Comparison of ENCODE assay signal across 8 cellular contexts in genomic region chr10:14952851-14953451, GRCh38. TPM values are rescaled to one million over a fixed set of nuclear protein-coding genes. Genes with fewer than 3 reads are reported as not detected.
DNase-seq lines count a peak whose midpoint lies in the region; ATAC-seq and TF ChIP-seq lines count a peak whose summit lies in the region.

No MANE protein-coding gene starts in this region.

- TF ChIP-seq CTCF in fibroblast of the aortic adventitia (IDR thresholded peaks at IDR 0.05; ENCODE audit: insufficient read depth, low read length) = peak; percentile 30
- TF ChIP-seq CTCF in gastrocnemius medialis (IDR thresholded peaks at IDR 0.05 in 4 of 5, conservative IDR thresholded peaks at IDR 0.05 in 1 of 5) = no peak
- TF ChIP-seq CTCF in GM13976 (IDR thresholded peaks at IDR 0.05; ENCODE audit: borderline replicate concordance, control extremely low read depth, extremely low read depth, insufficient read depth, missing control alignments) = no peak

- H3K36me3 ChIP-seq in gastrocnemius medialis = peaks cover 0 to 9% of the 10 kb centered on the region in 2 donors

- peak overlapping the region; percentile 83 to 90 (median 84) for H3K27ac ChIP-seq in gastrocnemius medialis

- peak overlapping the region; percentile 91 for H3K4me3 ChIP-seq in fibroblast of the aortic adventitia (ENCODE audit: low read depth, low read length)
- peak overlapping the region; percentile 79 to 92 (median 85) for H3K4me3 ChIP-seq in gastrocnemius medialis

- no peak for TF ChIP-seq POLR2A in gastrocnemius medialis (IDR thresholded peaks at IDR 0.05)

- in situ Hi-C loops in gastrocnemius medialis (cut with MboI; ENCODE audit: low sequenced_read_pairs in 4 of 4) = loop anchor here in 3 of 4 donors (10.0 to 25.0 kb wide), 2 partner anchors 116 to 152 kb away; partner anchors contain the start of genes CDNF (in 1 of the 3), HSPA14 (in 1 of the 3) and MSANTD7 (in 1 of the 3)
- in situ Hi-C loops in GM13976 (cut with MboI; ENCODE audit: low sequenced_read_pairs, unreplicated experiment) = loop anchor here (25.0 kb wide), 1 partner anchor 441 kb away; no protein-coding TSS in a partner anchor

- intact Hi-C loops in gastrocnemius medialis (cut with DNase I; ENCODE audit: low total_unique reads) = loop anchor here (5.0 kb wide), 1 partner anchor 351 kb away; no protein-coding TSS in a partner anchor

- H3K4me1 ChIP-seq in gastrocnemius medialis = peaks cover 4 to 12% of the 10 kb centered on the region in 2 donors

- no peaks in the 10 kb centered on the region for H3K27me3 ChIP-seq in gastrocnemius medialis

- DNase-seq in NCI-H1417 (lab: John Stamatoyannopoulos, UW) (peak in 2 of 3 experiments; percentile 32), NCI-H1417 treated with DMSO at 0.1 percent for 48 hours (lab: John Stamatoyannopoulos, UW) (no peak), fibroblast of the aortic adventitia (ENCODE audit: low read depth) (no peak), gastrocnemius medialis (no peak), HEK293T (ENCODE audit: extremely low spot score) (no peak), GM13976 (ENCODE audit: low spot score) (no peak), HUDEP-2 (lab: John Stamatoyannopoulos, UW; ENCODE audit: unreplicated experiment in 76 of 76) (no peak)

- CTCF ChIA-PET in HEK293T (lab: Yijun Ruan, JAX) = interaction anchor here (0.5 to 1.2 kb wide), 6 partner anchors 19 to 1132 kb away, joined by 3 to 4 read pairs (median 4); partner anchors contain the start of gene CDNF

- ATAC-seq in SK-N-SH treated with all-trans-retinoic acid at 6 μM for 48 hours = 0 out of 3 replicates have a peak, but pooled peaks have one; percentile 10
- ATAC-seq in gastrocnemius medialis = no peak

- H3K9me3 ChIP-seq in gastrocnemius medialis = no peaks in the 10 kb centered on the region

- POLR2A ChIA-PET in HEK293T (lab: Yijun Ruan, JAX) = interaction anchor here (0.8 to 2.9 kb wide), 9 partner anchors 9 to 1651 kb away, joined by 3 to 30 read pairs (median 4); partner anchors contain the start of genes CDNF, HSPA14, MSANTD7 and RPP38

TF ChIP-seq in SK-N-SH treated with all-trans-retinoic acid at 6 μM for 48 hours, 23 proteins besides CTCF, POLR2A, EP300 and RAD21 (continues in another document):
- TF ChIP-seq, protein P1, sequence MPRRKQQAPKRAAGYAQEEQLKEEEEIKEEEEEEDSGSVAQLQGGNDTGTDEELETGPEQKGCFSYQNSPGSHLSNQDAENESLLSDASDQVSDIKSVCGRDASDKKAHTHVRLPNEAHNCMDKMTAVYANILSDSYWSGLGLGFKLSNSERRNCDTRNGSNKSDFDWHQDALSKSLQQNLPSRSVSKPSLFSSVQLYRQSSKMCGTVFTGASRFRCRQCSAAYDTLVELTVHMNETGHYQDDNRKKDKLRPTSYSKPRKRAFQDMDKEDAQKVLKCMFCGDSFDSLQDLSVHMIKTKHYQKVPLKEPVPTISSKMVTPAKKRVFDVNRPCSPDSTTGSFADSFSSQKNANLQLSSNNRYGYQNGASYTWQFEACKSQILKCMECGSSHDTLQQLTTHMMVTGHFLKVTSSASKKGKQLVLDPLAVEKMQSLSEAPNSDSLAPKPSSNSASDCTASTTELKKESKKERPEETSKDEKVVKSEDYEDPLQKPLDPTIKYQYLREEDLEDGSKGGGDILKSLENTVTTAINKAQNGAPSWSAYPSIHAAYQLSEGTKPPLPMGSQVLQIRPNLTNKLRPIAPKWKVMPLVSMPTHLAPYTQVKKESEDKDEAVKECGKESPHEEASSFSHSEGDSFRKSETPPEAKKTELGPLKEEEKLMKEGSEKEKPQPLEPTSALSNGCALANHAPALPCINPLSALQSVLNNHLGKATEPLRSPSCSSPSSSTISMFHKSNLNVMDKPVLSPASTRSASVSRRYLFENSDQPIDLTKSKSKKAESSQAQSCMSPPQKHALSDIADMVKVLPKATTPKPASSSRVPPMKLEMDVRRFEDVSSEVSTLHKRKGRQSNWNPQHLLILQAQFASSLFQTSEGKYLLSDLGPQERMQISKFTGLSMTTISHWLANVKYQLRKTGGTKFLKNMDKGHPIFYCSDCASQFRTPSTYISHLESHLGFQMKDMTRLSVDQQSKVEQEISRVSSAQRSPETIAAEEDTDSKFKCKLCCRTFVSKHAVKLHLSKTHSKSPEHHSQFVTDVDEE (CRISPR knock-in tag; IDR thresholded peaks at IDR 0.05) = no peak
- TF ChIP-seq GLIS3 (CRISPR knock-in tag; IDR thresholded peaks at IDR 0.05) (no peak), TCF4 (CRISPR knock-in tag; IDR thresholded peaks at IDR 0.05; ENCODE audit: borderline replicate concordance) (no peak), OSR1 (CRISPR knock-in tag; IDR thresholded peaks at IDR 0.05) (no peak), ESRRG (CRISPR knock-in tag; IDR thresholded peaks at IDR 0.05) (no peak), SNAI2 (CRISPR knock-in tag; IDR thresholded peaks at IDR 0.05) (no peak), CSRNP3 (CRISPR knock-in tag; IDR thresholded peaks at IDR 0.05) (no peak), ZNF565 (CRISPR knock-in tag; conservative IDR thresholded peaks at IDR 0.05; ENCODE audit: low read depth) (no peak), ZC3H10 (CRISPR knock-in tag; IDR thresholded peaks at IDR 0.05) (no peak)

TF ChIP-seq in HEK293T, 16 proteins besides CTCF, POLR2A, EP300 and RAD21:
- TF ChIP-seq ELF4 (IDR thresholded peaks at IDR 0.05) (no peak), TARDBP (IDR thresholded peaks at IDR 0.05) (no peak), SP1 (IDR thresholded peaks at IDR 0.05) (no peak), BHLHE40 (IDR thresholded peaks at IDR 0.05; ENCODE audit: borderline replicate concordance) (no peak), FOXK2 (IDR thresholded peaks at IDR 0.05) (no peak), CTBP1 (IDR thresholded peaks at IDR 0.05; ENCODE audit: borderline replicate concordance) (no peak), SUZ12 (IDR thresholded peaks at IDR 0.05) (no peak), LEF1 (IDR thresholded peaks at IDR 0.05; ENCODE audit: borderline replicate concordance) (no peak), L3MBTL2 (conservative IDR thresholded peaks at IDR 0.05) (no peak), ARNT (IDR thresholded peaks at IDR 0.05) (no peak), PKNOX1 (IDR thresholded peaks at IDR 0.05) (no peak), HDGF (IDR thresholded peaks at IDR 0.05; ENCODE audit: borderline replicate concordance) (no peak), NFRKB (IDR thresholded peaks at IDR 0.05) (no peak)

RNA-seq across cellular contexts. Expression of gene DCLRE1C, which starts 0.9 kb away (rescaled TPM):
- total RNA-seq in fibroblast of the aortic adventitia (ENCODE audit: low replicate concordance) = 8.9 and 17.7 TPM in 2 replicates
- 1 to 10 TPM; 3.0 to 3.6 (median 3.3) TPM for total RNA-seq in gastrocnemius medialis

RNA-seq across cellular contexts. Expression of gene MEIG1, which starts 6.2 kb away (rescaled TPM):
- not detected in 2 replicates for total RNA-seq in fibroblast of the aortic adventitia (ENCODE audit: low replicate concordance)
- total RNA-seq in gastrocnemius medialis = not detected

Comparison
In these comparisons a context has a peak if more than half of its experiments do, and no peak if none do; other contexts are left out.
1. DNase-seq: peak in NCI-H1417 (2 of 3); none in NCI-H1417 treated with DMSO at 0.1 percent for 48 hours (single experiment), fibroblast of the aortic adventitia (single experiment), gastrocnemius medialis (0 of 2), HEK293T (single experiment), GM13976 (single experiment) and HUDEP-2 (0 of 76).